1 cellular context compared by ENCODE assay signal in the genomic region with DNA sequence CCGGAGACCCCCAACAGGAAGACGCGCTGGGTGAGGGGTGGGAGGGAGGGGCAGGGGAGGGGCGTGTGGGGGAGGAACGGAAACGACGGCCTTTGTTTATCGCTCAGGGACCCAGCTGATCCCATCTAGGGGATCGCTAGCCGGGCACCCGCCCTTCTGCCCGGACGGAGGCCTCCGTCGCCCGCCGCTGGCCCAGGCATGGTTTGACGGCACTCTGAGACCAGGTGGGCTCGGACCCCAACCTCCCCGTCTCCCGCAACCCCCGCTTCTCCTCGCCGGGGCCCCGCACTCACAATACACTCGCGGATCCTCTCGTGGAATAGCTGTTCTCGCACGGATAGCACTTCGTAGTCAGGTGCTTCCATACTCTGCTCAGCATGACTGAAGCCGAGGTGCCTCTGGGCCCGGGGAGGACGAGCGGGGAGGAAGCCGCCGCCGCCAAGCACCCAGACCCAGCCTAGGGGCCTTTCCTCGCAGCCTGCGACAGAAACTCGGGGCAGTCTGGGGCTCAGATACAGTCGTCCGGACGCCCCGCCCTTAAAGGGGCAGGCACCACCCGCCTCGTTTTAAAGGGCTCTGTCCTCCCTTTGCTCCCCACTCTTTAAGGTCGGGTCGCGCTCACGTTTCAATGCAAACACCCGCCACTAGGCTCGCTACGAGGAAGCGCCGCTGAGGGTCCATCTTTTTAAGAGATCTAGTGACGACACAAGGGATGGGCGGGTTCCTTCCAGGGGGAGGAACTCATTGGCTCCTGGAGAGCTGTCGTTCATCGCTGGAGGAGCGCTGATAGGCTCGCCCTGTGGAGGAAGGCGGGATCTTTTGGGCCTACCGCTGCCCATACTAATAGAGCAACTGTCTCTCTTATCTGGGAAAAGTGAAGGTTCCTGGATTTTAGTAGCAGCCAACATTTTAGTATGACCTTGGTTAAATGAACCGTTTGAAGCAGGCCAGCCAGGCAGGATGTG.
TF ChIP-seq lines count a peak whose summit lies in the region.

A gene with protein sequence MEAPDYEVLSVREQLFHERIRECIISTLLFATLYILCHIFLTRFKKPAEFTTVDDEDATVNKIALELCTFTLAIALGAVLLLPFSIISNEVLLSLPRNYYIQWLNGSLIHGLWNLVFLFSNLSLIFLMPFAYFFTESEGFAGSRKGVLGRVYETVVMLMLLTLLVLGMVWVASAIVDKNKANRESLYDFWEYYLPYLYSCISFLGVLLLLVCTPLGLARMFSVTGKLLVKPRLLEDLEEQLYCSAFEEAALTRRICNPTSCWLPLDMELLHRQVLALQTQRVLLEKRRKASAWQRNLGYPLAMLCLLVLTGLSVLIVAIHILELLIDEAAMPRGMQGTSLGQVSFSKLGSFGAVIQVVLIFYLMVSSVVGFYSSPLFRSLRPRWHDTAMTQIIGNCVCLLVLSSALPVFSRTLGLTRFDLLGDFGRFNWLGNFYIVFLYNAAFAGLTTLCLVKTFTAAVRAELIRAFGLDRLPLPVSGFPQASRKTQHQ (minus strand): TSS at position 657 of the 965 bp plus-strand sequence. CDS start 292 bp downstream, at position 365.

TF ChIP-seq in HepG2, 621 proteins besides CTCF, POLR2A, EP300 and RAD21 (continued from another document):
- TF ChIP-seq, protein P1, sequence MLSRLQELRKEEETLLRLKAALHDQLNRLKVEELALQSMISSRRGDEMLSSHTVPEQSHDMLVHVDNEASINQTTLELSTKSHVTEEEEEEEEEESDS (CRISPR knock-in tag; IDR thresholded peaks at IDR 0.05; ENCODE audit: borderline replicate concordance): no peak
- TF ChIP-seq, protein P2, sequence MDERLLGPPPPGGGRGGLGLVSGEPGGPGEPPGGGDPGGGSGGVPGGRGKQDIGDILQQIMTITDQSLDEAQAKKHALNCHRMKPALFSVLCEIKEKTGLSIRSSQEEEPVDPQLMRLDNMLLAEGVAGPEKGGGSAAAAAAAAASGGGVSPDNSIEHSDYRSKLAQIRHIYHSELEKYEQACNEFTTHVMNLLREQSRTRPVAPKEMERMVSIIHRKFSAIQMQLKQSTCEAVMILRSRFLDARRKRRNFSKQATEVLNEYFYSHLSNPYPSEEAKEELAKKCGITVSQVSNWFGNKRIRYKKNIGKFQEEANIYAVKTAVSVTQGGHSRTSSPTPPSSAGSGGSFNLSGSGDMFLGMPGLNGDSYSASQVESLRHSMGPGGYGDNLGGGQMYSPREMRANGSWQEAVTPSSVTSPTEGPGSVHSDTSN (CRISPR knock-in tag; IDR thresholded peaks at IDR 0.05): peak; percentile 91
- TF ChIP-seq THAP11 (CRISPR knock-in tag; IDR thresholded peaks at IDR 0.05): peak; percentile 59; the same call in 1 of the 2 replicates
- TF ChIP-seq ZNF713 (CRISPR knock-in tag; IDR thresholded peaks at IDR 0.05): no peak
- peak; percentile 34; the same call in 1 of the 2 replicates for TF ChIP-seq BRD4 (CRISPR knock-in tag; IDR thresholded peaks at IDR 0.05)
- TF ChIP-seq KLF6 (CRISPR knock-in tag; IDR thresholded peaks at IDR 0.05): no peak; the same call in 1 of the 2 replicates
- TF ChIP-seq, protein P3, sequence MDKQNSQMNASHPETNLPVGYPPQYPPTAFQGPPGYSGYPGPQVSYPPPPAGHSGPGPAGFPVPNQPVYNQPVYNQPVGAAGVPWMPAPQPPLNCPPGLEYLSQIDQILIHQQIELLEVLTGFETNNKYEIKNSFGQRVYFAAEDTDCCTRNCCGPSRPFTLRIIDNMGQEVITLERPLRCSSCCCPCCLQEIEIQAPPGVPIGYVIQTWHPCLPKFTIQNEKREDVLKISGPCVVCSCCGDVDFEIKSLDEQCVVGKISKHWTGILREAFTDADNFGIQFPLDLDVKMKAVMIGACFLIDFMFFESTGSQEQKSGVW (CRISPR knock-in tag; IDR thresholded peaks at IDR 0.05; ENCODE audit: borderline replicate concordance): no peak
- TF ChIP-seq, protein P4, sequence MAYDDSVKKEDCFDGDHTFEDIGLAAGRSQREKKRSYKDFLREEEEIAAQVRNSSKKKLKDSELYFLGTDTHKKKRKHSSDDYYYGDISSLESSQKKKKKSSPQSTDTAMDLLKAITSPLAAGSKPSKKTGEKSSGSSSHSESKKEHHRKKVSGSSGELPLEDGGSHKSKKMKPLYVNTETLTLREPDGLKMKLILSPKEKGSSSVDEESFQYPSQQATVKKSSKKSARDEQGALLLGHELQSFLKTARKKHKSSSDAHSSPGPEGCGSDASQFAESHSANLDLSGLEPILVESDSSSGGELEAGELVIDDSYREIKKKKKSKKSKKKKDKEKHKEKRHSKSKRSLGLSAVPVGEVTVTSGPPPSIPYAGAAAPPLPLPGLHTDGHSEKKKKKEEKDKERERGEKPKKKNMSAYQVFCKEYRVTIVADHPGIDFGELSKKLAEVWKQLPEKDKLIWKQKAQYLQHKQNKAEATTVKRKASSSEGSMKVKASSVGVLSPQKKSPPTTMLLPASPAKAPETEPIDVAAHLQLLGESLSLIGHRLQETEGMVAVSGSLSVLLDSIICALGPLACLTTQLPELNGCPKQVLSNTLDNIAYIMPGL (CRISPR knock-in tag; IDR thresholded peaks at IDR 0.05; ENCODE audit: borderline replicate concordance in 1 of 2, low read depth in 1 of 2): peak; percentile 79 to 83
- no peak for TF ChIP-seq HMG20A (CRISPR knock-in tag; IDR thresholded peaks at IDR 0.05; ENCODE audit: borderline replicate concordance)
- no peak for TF ChIP-seq SNAI1 (CRISPR knock-in tag; IDR thresholded peaks at IDR 0.05; ENCODE audit: borderline replicate concordance)
- no peak for TF ChIP-seq NONO (IDR thresholded peaks at IDR 0.05)
- TF ChIP-seq NONO (CRISPR knock-in tag; conservative IDR thresholded peaks at IDR 0.05): no peak
- TF ChIP-seq KDM5B (CRISPR knock-in tag; IDR thresholded peaks at IDR 0.05; ENCODE audit: borderline replicate concordance): peak; percentile 72; the same call in 1 of the 2 replicates
- TF ChIP-seq ZNF839 (CRISPR knock-in tag; IDR thresholded peaks at IDR 0.05; ENCODE audit: borderline replicate concordance): no peak
- TF ChIP-seq ESRRA (CRISPR knock-in tag; IDR thresholded peaks at IDR 0.05; ENCODE audit: low read depth): peak; percentile 32; the same call in 1 of the 2 replicates
- TF ChIP-seq SMARCE1 (IDR thresholded peaks at IDR 0.05; ENCODE audit: borderline replicate concordance): no peak
- TF ChIP-seq NFYB (CRISPR knock-in tag; IDR thresholded peaks at IDR 0.05): peak; percentile 94
- TF ChIP-seq SMAD1 (CRISPR knock-in tag; IDR thresholded peaks at IDR 0.05; ENCODE audit: borderline replicate concordance, low read depth): peak; percentile 32; the same call in 1 of the 2 replicates
- no peak for TF ChIP-seq PAX8 (CRISPR knock-in tag; IDR thresholded peaks at IDR 0.05; ENCODE audit: borderline replicate concordance)
- TF ChIP-seq, protein P5, sequence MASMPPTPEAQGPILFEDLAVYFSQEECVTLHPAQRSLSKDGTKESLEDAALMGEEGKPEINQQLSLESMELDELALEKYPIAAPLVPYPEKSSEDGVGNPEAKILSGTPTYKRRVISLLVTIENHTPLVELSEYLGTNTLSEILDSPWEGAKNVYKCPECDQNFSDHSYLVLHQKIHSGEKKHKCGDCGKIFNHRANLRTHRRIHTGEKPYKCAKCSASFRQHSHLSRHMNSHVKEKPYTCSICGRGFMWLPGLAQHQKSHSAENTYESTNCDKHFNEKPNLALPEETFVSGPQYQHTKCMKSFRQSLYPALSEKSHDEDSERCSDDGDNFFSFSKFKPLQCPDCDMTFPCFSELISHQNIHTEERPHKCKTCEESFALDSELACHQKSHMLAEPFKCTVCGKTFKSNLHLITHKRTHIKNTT (CRISPR knock-in tag; IDR thresholded peaks at IDR 0.05): no peak
- no peak for TF ChIP-seq SMAD9 (CRISPR knock-in tag; IDR thresholded peaks at IDR 0.05)
- TF ChIP-seq, protein P6, sequence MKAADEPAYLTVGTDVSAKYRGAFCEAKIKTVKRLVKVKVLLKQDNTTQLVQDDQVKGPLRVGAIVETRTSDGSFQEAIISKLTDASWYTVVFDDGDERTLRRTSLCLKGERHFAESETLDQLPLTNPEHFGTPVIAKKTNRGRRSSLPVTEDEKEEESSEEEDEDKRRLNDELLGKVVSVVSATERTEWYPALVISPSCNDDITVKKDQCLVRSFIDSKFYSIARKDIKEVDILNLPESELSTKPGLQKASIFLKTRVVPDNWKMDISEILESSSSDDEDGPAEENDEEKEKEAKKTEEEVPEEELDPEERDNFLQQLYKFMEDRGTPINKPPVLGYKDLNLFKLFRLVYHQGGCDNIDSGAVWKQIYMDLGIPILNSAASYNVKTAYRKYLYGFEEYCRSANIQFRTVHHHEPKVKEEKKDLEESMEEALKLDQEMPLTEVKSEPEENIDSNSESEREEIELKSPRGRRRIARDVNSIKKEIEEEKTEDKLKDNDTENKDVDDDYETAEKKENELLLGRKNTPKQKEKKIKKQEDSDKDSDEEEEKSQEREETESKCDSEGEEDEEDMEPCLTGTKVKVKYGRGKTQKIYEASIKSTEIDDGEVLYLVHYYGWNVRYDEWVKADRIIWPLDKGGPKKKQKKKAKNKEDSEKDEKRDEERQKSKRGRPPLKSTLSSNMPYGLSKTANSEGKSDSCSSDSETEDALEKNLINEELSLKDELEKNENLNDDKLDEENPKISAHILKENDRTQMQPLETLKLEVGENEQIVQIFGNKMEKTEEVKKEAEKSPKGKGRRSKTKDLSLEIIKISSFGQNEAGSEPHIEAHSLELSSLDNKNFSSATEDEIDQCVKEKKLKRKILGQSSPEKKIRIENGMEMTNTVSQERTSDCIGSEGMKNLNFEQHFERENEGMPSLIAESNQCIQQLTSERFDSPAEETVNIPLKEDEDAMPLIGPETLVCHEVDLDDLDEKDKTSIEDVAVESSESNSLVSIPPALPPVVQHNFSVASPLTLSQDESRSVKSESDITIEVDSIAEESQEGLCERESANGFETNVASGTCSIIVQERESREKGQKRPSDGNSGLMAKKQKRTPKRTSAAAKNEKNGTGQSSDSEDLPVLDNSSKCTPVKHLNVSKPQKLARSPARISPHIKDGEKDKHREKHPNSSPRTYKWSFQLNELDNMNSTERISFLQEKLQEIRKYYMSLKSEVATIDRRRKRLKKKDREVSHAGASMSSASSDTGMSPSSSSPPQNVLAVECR (CRISPR knock-in tag; IDR thresholded peaks at IDR 0.05; ENCODE audit: borderline replicate concordance): peak; percentile 61; the same call in 1 of the 2 replicates
- TF ChIP-seq, protein P7, sequence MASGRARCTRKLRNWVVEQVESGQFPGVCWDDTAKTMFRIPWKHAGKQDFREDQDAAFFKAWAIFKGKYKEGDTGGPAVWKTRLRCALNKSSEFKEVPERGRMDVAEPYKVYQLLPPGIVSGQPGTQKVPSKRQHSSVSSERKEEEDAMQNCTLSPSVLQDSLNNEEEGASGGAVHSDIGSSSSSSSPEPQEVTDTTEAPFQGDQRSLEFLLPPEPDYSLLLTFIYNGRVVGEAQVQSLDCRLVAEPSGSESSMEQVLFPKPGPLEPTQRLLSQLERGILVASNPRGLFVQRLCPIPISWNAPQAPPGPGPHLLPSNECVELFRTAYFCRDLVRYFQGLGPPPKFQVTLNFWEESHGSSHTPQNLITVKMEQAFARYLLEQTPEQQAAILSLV (CRISPR knock-in tag; IDR thresholded peaks at IDR 0.05; ENCODE audit: borderline replicate concordance): no peak
- TF ChIP-seq, protein P8, sequence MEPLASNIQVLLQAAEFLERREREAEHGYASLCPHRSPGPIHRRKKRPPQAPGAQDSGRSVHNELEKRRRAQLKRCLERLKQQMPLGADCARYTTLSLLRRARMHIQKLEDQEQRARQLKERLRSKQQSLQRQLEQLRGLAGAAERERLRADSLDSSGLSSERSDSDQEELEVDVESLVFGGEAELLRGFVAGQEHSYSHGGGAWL (CRISPR knock-in tag; IDR thresholded peaks at IDR 0.05): no peak
- peak; percentile 79; the same call in 1 of the 2 replicates for TF ChIP-seq ZNF367 (CRISPR knock-in tag; IDR thresholded peaks at IDR 0.05; ENCODE audit: borderline replicate concordance)
TF ChIP-seq in HepG2: peak in this region for 173.
